ENCODE assay signal across 22 cellular contexts in the genomic region with DNA sequence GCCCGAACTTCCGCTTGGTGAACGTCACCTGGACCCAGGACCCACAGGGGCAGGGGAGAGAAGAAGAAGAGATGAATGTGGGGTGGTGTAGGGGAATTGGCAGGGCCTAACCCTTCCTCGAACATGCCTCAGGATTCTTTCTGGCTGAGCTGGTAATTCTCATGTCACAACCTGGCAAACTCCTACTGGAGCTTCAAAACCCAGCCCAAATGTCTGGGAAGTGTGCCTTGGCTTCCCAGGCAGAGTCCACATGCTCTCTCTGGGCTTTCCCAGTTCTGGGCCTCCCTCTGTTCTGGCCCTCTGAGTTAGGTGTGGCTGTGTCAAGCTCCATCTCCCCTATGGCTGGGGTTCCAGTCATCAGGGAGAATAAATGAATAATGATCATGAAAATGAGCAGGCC. TPM values are rescaled to one million over a fixed set of nuclear protein-coding genes. Genes with fewer than 3 reads are reported as not detected.
"Had no signal": no experiment of that assay in that cellular context is flagged by ENCODE, and none has a peak within 500 bp of the region (broad histone marks: within the 10 kb centered on the region; RNA-seq: fewer than 3 reads in every experiment).

No MANE protein-coding gene starts in this region.

- DNase-seq: activated CD4-positive, alpha-beta T cell treated with anti-CD3 and anti-CD28 coated beads for 48 hours; activated CD4-positive, alpha-beta T cell treated with anti-CD3 and anti-CD28 coated beads, Interleukin-2, amount 50 U/mL, for 48 hours; activated CD8-positive, alpha-beta memory T cell treated with anti-CD3 and anti-CD28 coated beads, Interleukin-2, amount 10 ng/mL, durations not matched to agents 7 days and 5 days; activated effector memory CD4-positive, alpha-beta T cell treated with Interleukin-2 at 50 U/mL for 16 hours; activated naive CD4-positive, alpha-beta T cell; activated T-cell treated with anti-CD3 and anti-CD28 coated beads, Interleukin-2, amount 50 U/mL, for 24 hours; anterior cingulate cortex; central memory CD4-positive, alpha-beta T cell; Kasumi-1; NCI-H146; NCI-H187 treated with DMSO at 0.1 percent for 48 hours; NCI-H2081 treated with DMSO at 0.1 percent for 48 hours; NCI-H446; NCI-H524 had no signal

- H3K9me3 Mint-ChIP-seq: activated T-cell treated with anti-CD3 and anti-CD28 coated beads, Interleukin-2, amount 50 U/mL, for 24 hours; activated T-helper 1 cell treated with anti-CD3 and anti-CD28 coated beads, Interleukin-12 subunit alpha, Interleukin-12 subunit beta, Interleukin-2, Interleukin-4 antibody, amounts not matched to agents 30 ng/mL and 10 ng/mL and 1 ng/mL, durations not matched to agents 14 hours and 24 hours and 36 hours; T-helper 1 cell treated with Interleukin-12 subunit alpha and Interleukin-12 subunit beta and Interleukin-4 antibody, amounts not matched to agents 30 μg/mL and 1 μg/mL, for 36 hours had no signal

- H3K4me3 Mint-ChIP-seq: activated CD8-positive, alpha-beta memory T cell treated with anti-CD3 and anti-CD28 coated beads, Interleukin-2, amount 10 ng/mL, durations not matched to agents 7 days and 5 days; activated naive CD8-positive, alpha-beta T cell; activated T-cell treated with anti-CD3 and anti-CD28 coated beads, Interleukin-2, amount 50 U/mL, for 24 hours; activated T-helper 1 cell treated with anti-CD3 and anti-CD28 coated beads, Interleukin-12 subunit alpha, Interleukin-12 subunit beta, Interleukin-2, Interleukin-4 antibody, amounts not matched to agents 30 ng/mL and 10 ng/mL and 1 ng/mL, durations not matched to agents 14 hours and 24 hours and 36 hours; T-helper 1 cell treated with Interleukin-12 subunit alpha and Interleukin-12 subunit beta and Interleukin-4 antibody, amounts not matched to agents 30 μg/mL and 1 μg/mL, for 36 hours had no signal

- H3K27ac Mint-ChIP-seq: activated CD8-positive, alpha-beta memory T cell treated with anti-CD3 and anti-CD28 coated beads, Interleukin-2, amount 10 ng/mL, durations not matched to agents 7 days and 5 days; activated naive CD8-positive, alpha-beta T cell; activated T-cell treated with anti-CD3 and anti-CD28 coated beads, Interleukin-2, amount 50 U/mL, for 24 hours; activated T-helper 1 cell treated with anti-CD3 and anti-CD28 coated beads, Interleukin-12 subunit alpha, Interleukin-12 subunit beta, Interleukin-2, Interleukin-4 antibody, amounts not matched to agents 30 ng/mL and 10 ng/mL and 1 ng/mL, durations not matched to agents 14 hours and 24 hours and 36 hours; T-helper 1 cell treated with Interleukin-12 subunit alpha and Interleukin-12 subunit beta and Interleukin-4 antibody, amounts not matched to agents 30 μg/mL and 1 μg/mL, for 36 hours had no signal

- H3K4me1 Mint-ChIP-seq: activated CD8-positive, alpha-beta memory T cell treated with anti-CD3 and anti-CD28 coated beads, Interleukin-2, amount 10 ng/mL, durations not matched to agents 7 days and 5 days had no signal

- H3K36me3 Mint-ChIP-seq: activated CD8-positive, alpha-beta memory T cell treated with anti-CD3 and anti-CD28 coated beads, Interleukin-2, amount 10 ng/mL, durations not matched to agents 7 days and 5 days had no signal

- H3K27me3 Mint-ChIP-seq: activated CD8-positive, alpha-beta memory T cell treated with anti-CD3 and anti-CD28 coated beads, Interleukin-2, amount 10 ng/mL, durations not matched to agents 7 days and 5 days; activated naive CD8-positive, alpha-beta T cell; activated T-cell treated with anti-CD3 and anti-CD28 coated beads, Interleukin-2, amount 50 U/mL, for 24 hours had no signal

- H3K27ac ChIP-seq: SK-N-MC had no signal

- ATAC-seq: activated CD4-positive, CD25-positive, alpha-beta regulatory T cell treated with anti-CD3 and anti-CD28 coated beads, Interleukin-2, amount 50 U/mL, for 24 hours; activated CD8-positive, alpha-beta memory T cell treated with anti-CD3 and anti-CD28 coated beads, Interleukin-2, amount 10 ng/mL, durations not matched to agents 7 days and 5 days; K562; Right ventricle myocardium inferior had no signal

- H3K4me3 ChIP-seq: K562, SK-N-MC had no signal

RNA-seq across cellular contexts. Expression of a gene that starts 20.7 kb away (rescaled TPM):
- total RNA-seq: RPMI7951 had no signal
